8 cellular contexts compared by ENCODE assay signal in genomic region chr10:11472158-11472753, GRCh38.
DNase-seq lines count a peak whose midpoint lies in the region; ATAC-seq and TF ChIP-seq lines count a peak whose summit lies in the region.

No MANE protein-coding gene starts in this region.

- no peaks in the 10 kb centered on the region for H4K20me1 ChIP-seq in OCI-LY3 (ENCODE audit: insufficient read depth, low read length)

- H3K27ac Mint-ChIP-seq in activated T-cell treated with anti-CD3 and anti-CD28 coated beads, Interleukin-2, amount 50 U/mL, for 24 hours: no peak overlapping the region

- H3K4me1 Mint-ChIP-seq in activated T-cell treated with anti-CD3 and anti-CD28 coated beads, Interleukin-2, amount 50 U/mL, for 24 hours (ENCODE audit: low read depth): no peaks in the 10 kb centered on the region

- no peaks in the 10 kb centered on the region for H3K79me2 ChIP-seq in OCI-LY3 (ENCODE audit: low read length)

- H3K36me3 ChIP-seq in OCI-LY3 (replicated peaks; ENCODE audit: low read depth, low read length): no peaks in the 10 kb centered on the region
- peaks cover 4% of the 10 kb centered on the region for H3K36me3 ChIP-seq in suprapubic skin

- no peaks in the 10 kb centered on the region for H3K36me3 Mint-ChIP-seq in activated T-cell treated with anti-CD3 and anti-CD28 coated beads, Interleukin-2, amount 50 U/mL, for 24 hours (ENCODE audit: low read depth)

- no peak for DNase-seq in AG09309 (ENCODE audit: low read depth)
- peak; percentile 82 for DNase-seq in activated T-cell treated with anti-CD3 and anti-CD28 coated beads, Interleukin-2, amount 50 U/mL, for 24 hours
- DNase-seq in fibroblast of pulmonary artery (ENCODE audit: low read depth): peak; percentile 65
- DNase-seq in non-pigmented ciliary epithelial cell (ENCODE audit: low read depth): peak; percentile 18
- DNase-seq in suprapubic skin (ENCODE audit: low spot score in 2 of 2): no peak

- H3K9me3 ChIP-seq in OCI-LY3 (ENCODE audit: insufficient read depth, low read length): no peaks in the 10 kb centered on the region
- H3K9me3 ChIP-seq in suprapubic skin: no peaks in the 10 kb centered on the region

- no peak overlapping the region for H3K4me3 ChIP-seq in AG09309 (ENCODE audit: control insufficient read depth, low read depth, low read length)
- H3K4me3 ChIP-seq in OCI-LY3 (ENCODE audit: low read length): no peak overlapping the region
- H3K4me3 ChIP-seq in fibroblast of pulmonary artery (replicated peaks; ENCODE audit: low read depth, low read length): no peak overlapping the region
- no peak overlapping the region for H3K4me3 ChIP-seq in suprapubic skin

- TF ChIP-seq CTCF in AG09309 (IDR thresholded peaks at IDR 0.05; ENCODE audit: control insufficient read depth, insufficient read depth, low read depth, low read length, missing control alignments) (peak; percentile 76), OCI-LY3 (IDR thresholded peaks at IDR 0.05; ENCODE audit: low read depth, low read length) (peak; percentile 78), fibroblast of pulmonary artery (IDR thresholded peaks at IDR 0.05; ENCODE audit: low read length, missing control alignments) (peak; percentile 91), suprapubic skin (IDR thresholded peaks at IDR 0.05) (peak; percentile 72)

- no peak overlapping the region for H2AFZ ChIP-seq in OCI-LY3 (ENCODE audit: low read depth, low read length)

- peak; percentile 93 for ATAC-seq in GM18858 (IDR thresholded peaks at IDR 0.05; ENCODE audit: unreplicated experiment)
- peak; percentile 91 for ATAC-seq in HG03354 (IDR thresholded peaks at IDR 0.05; ENCODE audit: poor library complexity, severe bottlenecking, unreplicated experiment)

- no peak overlapping the region for H3K9ac ChIP-seq in OCI-LY3 (ENCODE audit: low read length)

- no peak overlapping the region for H3K4me3 Mint-ChIP-seq in activated T-cell treated with anti-CD3 and anti-CD28 coated beads, Interleukin-2, amount 50 U/mL, for 24 hours

- H3K4me1 ChIP-seq in OCI-LY3 (ENCODE audit: low read length): peaks cover 13% of the 10 kb centered on the region
- no peaks in the 10 kb centered on the region for H3K4me1 ChIP-seq in suprapubic skin

- TF ChIP-seq POLR2A in suprapubic skin (IDR thresholded peaks at IDR 0.05): no peak

- H3K27ac ChIP-seq in OCI-LY3 (ENCODE audit: low read length): no peak overlapping the region
- no peak overlapping the region for H3K27ac ChIP-seq in suprapubic skin

- H3K27me3 ChIP-seq in OCI-LY3 (ENCODE audit: low read depth, low read length) (no peaks in the 10 kb centered on the region), suprapubic skin (no peaks in the 10 kb centered on the region)

- WGBS in suprapubic skin: 71% methylated on average over 8 of the region's 8 CpGs

- no peak for TF ChIP-seq EP300 in suprapubic skin (IDR thresholded peaks at IDR 0.05)

- H3K27me3 Mint-ChIP-seq in activated T-cell treated with anti-CD3 and anti-CD28 coated beads, Interleukin-2, amount 50 U/mL, for 24 hours: no peaks in the 10 kb centered on the region

- no peak overlapping the region for H3K4me2 ChIP-seq in OCI-LY3 (ENCODE audit: low read length)

- H3K9me3 Mint-ChIP-seq in activated T-cell treated with anti-CD3 and anti-CD28 coated beads, Interleukin-2, amount 50 U/mL, for 24 hours: no peaks in the 10 kb centered on the region

Comparison
In these comparisons a context has a peak if more than half of its experiments do, and no peak if none do; other contexts are left out.
1. DNase-seq: peak in activated T-cell treated with anti-CD3 and anti-CD28 coated beads, Interleukin-2, amount 50 U/mL, for 24 hours (single experiment), fibroblast of pulmonary artery (single experiment) and non-pigmented ciliary epithelial cell (single experiment); none in AG09309 (single experiment) and suprapubic skin (0 of 2).
2. Peak in every context shown above with its lines, with median percentiles within 50 percentile points of each other: CTCF ChIP-seq.